11 cellular contexts compared by ENCODE assay signal in genomic region chr10:95408931-95409873, GRCh38.
DNase-seq lines count a peak whose midpoint lies in the region; ATAC-seq and TF ChIP-seq lines count a peak whose summit lies in the region.
"Had no signal": no experiment of that assay in that cellular context is flagged by ENCODE, and none has a peak within 500 bp of the region (broad histone marks: within the 10 kb centered on the region; RNA-seq: fewer than 3 reads in every experiment).

No MANE protein-coding gene starts in this region.

- ATAC-seq in lower lobe of right lung = peak in 1 of 2 donors; percentile 64
- no peak for ATAC-seq in HG02840 (IDR thresholded peaks at IDR 0.05; ENCODE audit: low FRiP score, unreplicated experiment)
- ATAC-seq in HG03135 (IDR thresholded peaks at IDR 0.05; ENCODE audit: unreplicated experiment) = no peak
- ATAC-seq: HCT116; stimulated activated effector memory CD8-positive, alpha-beta T cell treated with anti-CD3 and anti-CD28 coated beads, Interleukin-12 subunit alpha, Interleukin-12 subunit beta, amount 100 ng/mL, for 72 hours had no signal

- no peak for TF ChIP-seq CTCF in colonic mucosa (IDR thresholded peaks at IDR 0.05)
- TF ChIP-seq CTCF in lower lobe of right lung (IDR thresholded peaks at IDR 0.05) = no peak

- H3K9ac ChIP-seq in colonic mucosa (ENCODE audit: low read depth in 2 of 2, low read length in 2 of 2) = no peak overlapping the region
- peak overlapping the region; percentile 73 to 98 (median 84) for H3K9ac ChIP-seq in subcutaneous abdominal adipose tissue (ENCODE audit: low read length in 5 of 5)

- H3K4me3 ChIP-seq in HAP-1 (no peak overlapping the region), colonic mucosa (no peak overlapping the region), lower lobe of right lung (no peak overlapping the region), subcutaneous abdominal adipose tissue (ENCODE audit: low read depth in 1 of 5, low read length in 5 of 5) (no peak overlapping the region)

- intact Hi-C loops in colonic mucosa (cut with DNase I) = no loop called here
- intact Hi-C loops in lower lobe of right lung (cut with DNase I) = no loop called here

- H3K27me3 ChIP-seq in HAP-1 (ENCODE audit: low read depth) = no peaks in the 10 kb centered on the region
- H3K27me3 ChIP-seq in colonic mucosa = no peaks in the 10 kb centered on the region
- no peaks in the 10 kb centered on the region for H3K27me3 ChIP-seq in lower lobe of right lung (ENCODE audit: low read depth)
- H3K27me3 ChIP-seq in subcutaneous abdominal adipose tissue (ENCODE audit: control insufficient read depth in 5 of 5, insufficient read depth in 4 of 5, low read length in 5 of 5) = peaks cover 0 to 2% (median 0%) of the 10 kb centered on the region in 5 donors

- H3K9me3 ChIP-seq in HAP-1 (no peaks in the 10 kb centered on the region), colonic mucosa (no peaks in the 10 kb centered on the region), lower lobe of right lung (no peaks in the 10 kb centered on the region), subcutaneous abdominal adipose tissue (ENCODE audit: control insufficient read depth in 5 of 5, low read length in 5 of 5) (no peaks in the 10 kb centered on the region)

- in situ Hi-C loops in HAP-1 (cut with MboI; ENCODE audit: low sequenced_read_pairs) = no loop called here

- peak overlapping the region; percentile 44 for H3K27ac ChIP-seq in colonic mucosa
- H3K27ac ChIP-seq in lower lobe of right lung = peak overlapping the region; percentile 28
- peak overlapping the region; percentile 99 for H3K27ac ChIP-seq in subcutaneous abdominal adipose tissue (ENCODE audit: low read depth, low read length)
- H3K27ac ChIP-seq: RWPE1 had no signal

- no peaks in the 10 kb centered on the region for H3K36me3 ChIP-seq in HAP-1 (replicated peaks)
- H3K36me3 ChIP-seq in colonic mucosa = no peaks in the 10 kb centered on the region
- H3K36me3 ChIP-seq in lower lobe of right lung = peaks cover 11% of the 10 kb centered on the region
- peaks cover 11 to 50% (median 26%) of the 10 kb centered on the region in 5 donors for H3K36me3 ChIP-seq in subcutaneous abdominal adipose tissue (ENCODE audit: control insufficient read depth in 5 of 5, insufficient read depth in 5 of 5, low read length in 5 of 5)

- peak; percentile 43 to 56 for DNase-seq in HAP-1 (ENCODE audit: low spot score in 2 of 2)
- DNase-seq in colonic mucosa = no peak
- no peak for DNase-seq in lower lobe of right lung
- DNase-seq in activated gamma-delta T cell treated with Interleukin-2 at 50 U/mL for 16 hours = no peak
- no peak for DNase-seq in NCI-H2171 (lab: John Stamatoyannopoulos, UW)

- H3K4me1 ChIP-seq in HAP-1 = peaks cover 12% of the 10 kb centered on the region
- H3K4me1 ChIP-seq in colonic mucosa = peaks cover 3% of the 10 kb centered on the region
- H3K4me1 ChIP-seq in lower lobe of right lung = peaks cover 35% of the 10 kb centered on the region
- peaks cover 26 to 91% (median 72%) of the 10 kb centered on the region in 5 donors for H3K4me1 ChIP-seq in subcutaneous abdominal adipose tissue (ENCODE audit: control insufficient read depth in 5 of 5, insufficient read depth in 5 of 5, low read length in 5 of 5)

Comparison
In these comparisons a context has a peak if more than half of its experiments do, and no peak if none do; other contexts are left out.
1. DNase-seq: peak in HAP-1 (2 of 2); none in colonic mucosa (single experiment), lower lobe of right lung (single experiment), activated gamma-delta T cell treated with Interleukin-2 at 50 U/mL for 16 hours (single experiment) and NCI-H2171 (single experiment).
2. H3K27ac ChIP-seq: peak in every context shown above with its lines; median percentile 99 in subcutaneous abdominal adipose tissue; 44 in colonic mucosa; 28 in lower lobe of right lung.
3. H3K9ac ChIP-seq: peak in subcutaneous abdominal adipose tissue (5 of 5); none in colonic mucosa (0 of 2).